In the genomic region with DNA sequence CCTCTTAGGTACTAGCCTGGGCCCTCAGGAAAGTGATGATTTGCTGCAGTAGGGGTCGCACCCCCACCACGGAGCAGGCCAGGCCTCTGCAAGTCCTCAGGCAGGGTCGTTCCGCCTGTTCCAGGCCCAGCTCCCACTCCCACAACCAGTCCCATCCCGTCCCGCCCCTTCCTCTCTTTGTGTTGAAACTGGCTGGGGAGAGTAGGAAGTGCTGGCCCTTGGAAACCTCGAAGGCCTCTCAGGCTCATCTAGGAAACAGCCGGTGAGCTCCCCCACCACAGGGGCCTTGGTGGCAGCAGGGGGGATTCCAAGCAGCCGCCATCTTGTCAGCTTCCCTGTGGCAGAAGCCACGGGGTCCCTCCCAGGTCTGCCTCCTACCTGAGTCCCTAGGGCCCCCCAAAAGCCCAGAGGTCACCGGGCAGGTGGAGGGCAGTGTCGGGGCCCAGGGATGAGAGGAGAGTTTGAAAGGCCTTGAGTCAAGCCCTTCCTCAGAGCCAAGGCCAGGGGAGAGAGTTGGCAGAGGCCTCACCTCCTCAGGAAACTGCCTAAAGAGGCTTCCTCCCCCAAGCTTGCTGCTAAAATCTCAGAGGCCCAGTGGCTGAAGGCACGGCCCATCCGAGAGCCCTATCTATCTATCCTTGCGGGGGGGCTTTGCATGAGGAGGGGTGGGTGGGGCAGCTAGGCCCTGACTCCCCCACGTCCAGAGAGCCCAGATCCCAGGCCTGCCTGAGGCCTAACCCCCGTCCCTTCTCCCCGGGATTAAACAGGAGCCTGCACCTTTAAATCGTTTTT, we compare ENCODE assay signal across 1 cellular context.
TF ChIP-seq lines count a peak whose summit lies in the region.

No MANE protein-coding gene starts in this region.

TF ChIP-seq in GM23338, 12 proteins besides CTCF, POLR2A, EP300 and RAD21 (continued from another document):
- TF ChIP-seq, protein P1, sequence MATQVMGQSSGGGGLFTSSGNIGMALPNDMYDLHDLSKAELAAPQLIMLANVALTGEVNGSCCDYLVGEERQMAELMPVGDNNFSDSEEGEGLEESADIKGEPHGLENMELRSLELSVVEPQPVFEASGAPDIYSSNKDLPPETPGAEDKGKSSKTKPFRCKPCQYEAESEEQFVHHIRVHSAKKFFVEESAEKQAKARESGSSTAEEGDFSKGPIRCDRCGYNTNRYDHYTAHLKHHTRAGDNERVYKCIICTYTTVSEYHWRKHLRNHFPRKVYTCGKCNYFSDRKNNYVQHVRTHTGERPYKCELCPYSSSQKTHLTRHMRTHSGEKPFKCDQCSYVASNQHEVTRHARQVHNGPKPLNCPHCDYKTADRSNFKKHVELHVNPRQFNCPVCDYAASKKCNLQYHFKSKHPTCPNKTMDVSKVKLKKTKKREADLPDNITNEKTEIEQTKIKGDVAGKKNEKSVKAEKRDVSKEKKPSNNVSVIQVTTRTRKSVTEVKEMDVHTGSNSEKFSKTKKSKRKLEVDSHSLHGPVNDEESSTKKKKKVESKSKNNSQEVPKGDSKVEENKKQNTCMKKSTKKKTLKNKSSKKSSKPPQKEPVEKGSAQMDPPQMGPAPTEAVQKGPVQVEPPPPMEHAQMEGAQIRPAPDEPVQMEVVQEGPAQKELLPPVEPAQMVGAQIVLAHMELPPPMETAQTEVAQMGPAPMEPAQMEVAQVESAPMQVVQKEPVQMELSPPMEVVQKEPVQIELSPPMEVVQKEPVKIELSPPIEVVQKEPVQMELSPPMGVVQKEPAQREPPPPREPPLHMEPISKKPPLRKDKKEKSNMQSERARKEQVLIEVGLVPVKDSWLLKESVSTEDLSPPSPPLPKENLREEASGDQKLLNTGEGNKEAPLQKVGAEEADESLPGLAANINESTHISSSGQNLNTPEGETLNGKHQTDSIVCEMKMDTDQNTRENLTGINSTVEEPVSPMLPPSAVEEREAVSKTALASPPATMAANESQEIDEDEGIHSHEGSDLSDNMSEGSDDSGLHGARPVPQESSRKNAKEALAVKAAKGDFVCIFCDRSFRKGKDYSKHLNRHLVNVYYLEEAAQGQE (IDR thresholded peaks at IDR 0.05; ENCODE audit: unreplicated experiment) = no peak
- TF ChIP-seq, protein P2, sequence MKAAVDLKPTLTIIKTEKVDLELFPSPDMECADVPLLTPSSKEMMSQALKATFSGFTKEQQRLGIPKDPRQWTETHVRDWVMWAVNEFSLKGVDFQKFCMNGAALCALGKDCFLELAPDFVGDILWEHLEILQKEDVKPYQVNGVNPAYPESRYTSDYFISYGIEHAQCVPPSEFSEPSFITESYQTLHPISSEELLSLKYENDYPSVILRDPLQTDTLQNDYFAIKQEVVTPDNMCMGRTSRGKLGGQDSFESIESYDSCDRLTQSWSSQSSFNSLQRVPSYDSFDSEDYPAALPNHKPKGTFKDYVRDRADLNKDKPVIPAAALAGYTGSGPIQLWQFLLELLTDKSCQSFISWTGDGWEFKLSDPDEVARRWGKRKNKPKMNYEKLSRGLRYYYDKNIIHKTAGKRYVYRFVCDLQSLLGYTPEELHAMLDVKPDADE (IDR thresholded peaks at IDR 0.05) = no peak
- TF ChIP-seq POLR2AphosphoS5 (IDR thresholded peaks at IDR 0.05; ENCODE audit: low read depth) (no peak), ZNF114 (CRISPR knock-in tag; IDR thresholded peaks at IDR 0.05) (no peak), ZNF331 (CRISPR knock-in tag; IDR thresholded peaks at IDR 0.05; ENCODE audit: low read depth) (no peak), CREB1 (CRISPR knock-in tag; IDR thresholded peaks at IDR 0.05; ENCODE audit: low read depth) (no peak), EZH2phosphoT487 (IDR thresholded peaks at IDR 0.05; ENCODE audit: unreplicated experiment) (no peak), JUNB (IDR thresholded peaks at IDR 0.05; ENCODE audit: unreplicated experiment) (no peak), STAT1 (IDR thresholded peaks at IDR 0.05; ENCODE audit: unreplicated experiment) (no peak), NANOG (IDR thresholded peaks at IDR 0.05; ENCODE audit: borderline replicate concordance) (no peak)
- TF ChIP-seq, protein P3, sequence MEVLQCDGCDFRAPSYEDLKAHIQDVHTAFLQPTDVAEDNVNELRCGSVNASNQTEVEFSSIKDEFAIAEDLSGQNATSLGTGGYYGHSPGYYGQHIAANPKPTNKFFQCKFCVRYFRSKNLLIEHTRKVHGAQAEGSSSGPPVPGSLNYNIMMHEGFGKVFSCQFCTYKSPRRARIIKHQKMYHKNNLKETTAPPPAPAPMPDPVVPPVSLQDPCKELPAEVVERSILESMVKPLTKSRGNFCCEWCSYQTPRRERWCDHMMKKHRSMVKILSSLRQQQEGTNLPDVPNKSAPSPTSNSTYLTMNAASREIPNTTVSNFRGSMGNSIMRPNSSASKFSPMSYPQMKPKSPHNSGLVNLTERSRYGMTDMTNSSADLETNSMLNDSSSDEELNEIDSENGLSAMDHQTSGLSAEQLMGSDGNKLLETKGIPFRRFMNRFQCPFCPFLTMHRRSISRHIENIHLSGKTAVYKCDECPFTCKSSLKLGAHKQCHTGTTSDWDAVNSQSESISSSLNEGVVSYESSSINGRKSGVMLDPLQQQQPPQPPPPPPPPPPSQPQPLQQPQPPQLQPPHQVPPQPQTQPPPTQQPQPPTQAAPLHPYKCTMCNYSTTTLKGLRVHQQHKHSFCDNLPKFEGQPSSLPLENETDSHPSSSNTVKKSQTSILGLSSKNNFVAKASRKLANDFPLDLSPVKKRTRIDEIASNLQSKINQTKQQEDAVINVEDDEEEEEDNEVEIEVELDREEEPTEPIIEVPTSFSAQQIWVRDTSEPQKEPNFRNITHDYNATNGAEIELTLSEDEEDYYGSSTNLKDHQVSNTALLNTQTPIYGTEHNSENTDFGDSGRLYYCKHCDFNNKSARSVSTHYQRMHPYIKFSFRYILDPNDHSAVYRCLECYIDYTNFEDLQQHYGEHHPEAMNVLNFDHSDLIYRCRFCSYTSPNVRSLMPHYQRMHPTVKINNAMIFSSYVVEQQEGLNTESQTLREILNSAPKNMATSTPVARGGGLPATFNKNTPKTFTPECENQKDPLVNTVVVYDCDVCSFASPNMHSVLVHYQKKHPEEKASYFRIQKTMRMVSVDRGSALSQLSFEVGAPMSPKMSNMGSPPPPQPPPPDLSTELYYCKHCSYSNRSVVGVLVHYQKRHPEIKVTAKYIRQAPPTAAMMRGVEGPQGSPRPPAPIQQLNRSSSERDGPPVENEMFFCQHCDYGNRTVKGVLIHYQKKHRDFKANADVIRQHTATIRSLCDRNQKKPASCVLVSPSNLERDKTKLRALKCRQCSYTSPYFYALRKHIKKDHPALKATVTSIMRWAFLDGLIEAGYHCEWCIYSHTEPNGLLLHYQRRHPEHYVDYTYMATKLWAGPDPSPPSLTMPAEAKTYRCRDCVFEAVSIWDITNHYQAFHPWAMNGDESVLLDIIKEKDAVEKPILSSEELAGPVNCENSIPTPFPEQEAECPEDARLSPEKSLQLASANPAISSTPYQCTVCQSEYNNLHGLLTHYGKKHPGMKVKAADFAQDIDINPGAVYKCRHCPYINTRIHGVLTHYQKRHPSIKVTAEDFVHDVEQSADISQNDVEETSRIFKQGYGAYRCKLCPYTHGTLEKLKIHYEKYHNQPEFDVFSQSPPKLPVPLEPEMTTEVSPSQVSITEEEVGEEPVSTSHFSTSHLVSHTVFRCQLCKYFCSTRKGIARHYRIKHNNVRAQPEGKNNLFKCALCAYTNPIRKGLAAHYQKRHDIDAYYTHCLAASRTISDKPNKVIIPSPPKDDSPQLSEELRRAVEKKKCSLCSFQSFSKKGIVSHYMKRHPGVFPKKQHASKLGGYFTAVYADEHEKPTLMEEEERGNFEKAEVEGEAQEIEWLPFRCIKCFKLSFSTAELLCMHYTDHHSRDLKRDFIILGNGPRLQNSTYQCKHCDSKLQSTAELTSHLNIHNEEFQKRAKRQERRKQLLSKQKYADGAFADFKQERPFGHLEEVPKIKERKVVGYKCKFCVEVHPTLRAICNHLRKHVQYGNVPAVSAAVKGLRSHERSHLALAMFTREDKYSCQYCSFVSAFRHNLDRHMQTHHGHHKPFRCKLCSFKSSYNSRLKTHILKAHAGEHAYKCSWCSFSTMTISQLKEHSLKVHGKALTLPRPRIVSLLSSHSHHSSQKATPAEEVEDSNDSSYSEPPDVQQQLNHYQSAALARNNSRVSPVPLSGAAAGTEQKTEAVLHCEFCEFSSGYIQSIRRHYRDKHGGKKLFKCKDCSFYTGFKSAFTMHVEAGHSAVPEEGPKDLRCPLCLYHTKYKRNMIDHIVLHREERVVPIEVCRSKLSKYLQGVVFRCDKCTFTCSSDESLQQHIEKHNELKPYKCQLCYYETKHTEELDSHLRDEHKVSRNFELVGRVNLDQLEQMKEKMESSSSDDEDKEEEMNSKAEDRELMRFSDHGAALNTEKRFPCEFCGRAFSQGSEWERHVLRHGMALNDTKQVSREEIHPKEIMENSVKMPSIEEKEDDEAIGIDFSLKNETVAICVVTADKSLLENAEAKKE (CRISPR knock-in tag; IDR thresholded peaks at IDR 0.05) = no peak
